ENCODE assay signal across 11 cellular contexts in the genomic region with DNA sequence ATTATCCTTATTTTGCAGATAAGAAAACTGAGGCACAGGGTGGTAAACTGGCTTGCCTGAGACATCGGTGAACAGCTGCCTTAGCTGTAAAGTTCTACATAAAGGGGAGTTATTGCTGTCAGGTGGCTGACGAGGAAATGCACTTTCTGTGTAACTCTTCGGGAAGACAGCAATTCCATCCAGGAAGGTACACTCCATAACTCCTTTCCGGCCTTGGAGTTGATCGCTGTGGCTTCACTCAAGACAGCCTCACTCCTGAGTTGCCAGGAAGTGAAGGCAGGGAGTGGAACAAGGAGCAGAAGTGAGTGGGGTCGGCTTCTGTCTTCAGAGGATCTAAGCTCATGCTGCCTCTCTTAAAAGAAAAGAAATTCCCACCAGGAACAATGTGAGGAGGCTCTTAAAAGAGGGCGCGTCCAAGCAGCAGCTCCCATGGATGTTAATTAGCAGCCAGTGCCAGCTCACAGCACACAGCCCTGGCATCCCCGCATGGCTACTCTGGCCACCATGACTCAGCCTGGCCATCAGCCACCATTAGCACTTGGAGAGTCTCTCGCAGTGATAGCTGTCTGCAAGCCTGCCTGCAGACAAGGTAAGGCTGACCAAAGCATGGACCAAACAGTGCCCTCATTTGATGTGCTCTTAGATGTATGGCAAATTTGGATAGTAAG.
DNase-seq lines count a peak whose midpoint lies in the region; ATAC-seq and TF ChIP-seq lines count a peak whose summit lies in the region.
"Had no signal": no experiment of that assay in that cellular context is flagged by ENCODE, and none has a peak within 500 bp of the region (broad histone marks: within the 10 kb centered on the region; RNA-seq: fewer than 3 reads in every experiment).

No MANE protein-coding gene starts in this region.

- peak overlapping the region; percentile 88 for H4K91ac ChIP-seq in mesenchymal stem cell (ENCODE audit: low read length)

- H4K8ac ChIP-seq in mesenchymal stem cell (ENCODE audit: low read length) = peak overlapping the region; percentile 74

- DNase-seq in AG08395 (ENCODE audit: low spot score) (peak; percentile 92), NCI-H2196 (lab: John Stamatoyannopoulos, UW; ENCODE audit: unreplicated experiment) (peak; percentile 56), dorsolateral prefrontal cortex (peak; percentile 75 to 92 (median 86)), mesenchymal stem cell (peak; percentile 63)
- DNase-seq in activated CD4-positive, alpha-beta T cell treated with anti-CD3 and anti-CD28 coated beads, Interleukin-2, amount 50 U/mL, for 48 hours = no peak
- no peak for DNase-seq in stimulated activated CD4-positive, alpha-beta T cell treated with anti-CD3 and anti-CD28 coated beads, Interleukin-12 subunit alpha, Interleukin-12 subunit beta, amount 100 ng/mL, for 4 hours
- DNase-seq: activated CD8-positive, alpha-beta memory T cell treated with anti-CD3 and anti-CD28 coated beads, Interleukin-2, amount 10 ng/mL, durations not matched to agents 7 days and 5 days; naive B cell; Peyer's patch had no signal

- peak overlapping the region; percentile 32 for H2BK5ac ChIP-seq in mesenchymal stem cell (ENCODE audit: low read depth, low read length, poor library complexity, severe bottlenecking)

- 78% methylated on average over 9 of the region's 10 CpGs for WGBS in mesenchymal stem cell

- no peak overlapping the region for H3K4me3 ChIP-seq in dorsolateral prefrontal cortex
- H3K4me3 ChIP-seq in mesenchymal stem cell (ENCODE audit: insufficient read depth in 1 of 2, low read depth in 1 of 2, low read length in 2 of 2) = no peak overlapping the region
- H3K4me3 ChIP-seq: Peyer's patch had no signal

- no peaks in the 10 kb centered on the region for H3K9me3 ChIP-seq in mesenchymal stem cell (ENCODE audit: control insufficient read depth, low read length)
- H3K9me3 ChIP-seq: Peyer's patch had no signal

- no peak overlapping the region for H3K9ac ChIP-seq in mesenchymal stem cell (ENCODE audit: low read length)

- peak overlapping the region; percentile 57 to 73 for H3K4ac ChIP-seq in mesenchymal stem cell (ENCODE audit: low read depth in 1 of 2, low read length in 2 of 2)

- peaks cover 6 to 29% of the 10 kb centered on the region in 2 experiments for H3K36me3 ChIP-seq in mesenchymal stem cell (ENCODE audit: control insufficient read depth in 1 of 2, insufficient read depth in 2 of 2, low read depth in 1 of 2, low read length in 2 of 2)
- H3K36me3 ChIP-seq: Peyer's patch had no signal

- H3K14ac ChIP-seq in mesenchymal stem cell (ENCODE audit: low read length in 2 of 2) = no peak overlapping the region

- H3K27ac ChIP-seq in dorsolateral prefrontal cortex = peak overlapping the region in 58 of 59 donors; percentile 10 to 100 (median 96)
- H3K27ac ChIP-seq in mesenchymal stem cell (ENCODE audit: low read length, poor library complexity, severe bottlenecking) = peak overlapping the region; percentile 39
- H3K27ac ChIP-seq: Peyer's patch had no signal

- H2BK12ac ChIP-seq in mesenchymal stem cell (ENCODE audit: low read length in 2 of 2) = peak overlapping the region; percentile 73 to 96

- TF ChIP-seq CTCF in dorsolateral prefrontal cortex (IDR thresholded peaks at IDR 0.05 in 54 of 56, conservative IDR thresholded peaks at IDR 0.05 in 2 of 56; ENCODE audit: low read depth in 1 of 56, partially characterized antibody in 56 of 56) = peak in 2 of 56 donors; percentile 11 to 17

- H3K79me1 ChIP-seq in mesenchymal stem cell (replicated peaks; ENCODE audit: low read length, poor library complexity, severe bottlenecking) = peaks cover 34% of the 10 kb centered on the region

- intact Hi-C loops in dorsolateral prefrontal cortex (cut with DNase I) = no loop called here

- no peak overlapping the region for H2BK15ac ChIP-seq in mesenchymal stem cell (ENCODE audit: low read depth, poor library complexity, severe bottlenecking)

- peak overlapping the region; percentile 86 for H2AK5ac ChIP-seq in mesenchymal stem cell (ENCODE audit: low read length, severe bottlenecking)

- H3K4me1 ChIP-seq in mesenchymal stem cell (ENCODE audit: control insufficient read depth, insufficient read depth, low read depth, low read length) = peaks cover 33% of the 10 kb centered on the region

- H3K27me3 ChIP-seq in dorsolateral prefrontal cortex (no peaks in the 10 kb centered on the region), mesenchymal stem cell (ENCODE audit: control insufficient read depth in 1 of 2, insufficient read depth in 1 of 2, low read length in 2 of 2) (no peaks in the 10 kb centered on the region)
- H3K27me3 ChIP-seq: Peyer's patch had no signal

- H2AFZ ChIP-seq in mesenchymal stem cell (ENCODE audit: low read depth, low read length) = no peak overlapping the region

- no peak overlapping the region for H3K4me2 ChIP-seq in mesenchymal stem cell (ENCODE audit: low read length, poor library complexity, severe bottlenecking)

- peak overlapping the region; percentile 73 to 82 for H3K18ac ChIP-seq in mesenchymal stem cell (ENCODE audit: low read depth in 1 of 2, low read length in 2 of 2)

- ATAC-seq in HG03025 (IDR thresholded peaks at IDR 0.05; ENCODE audit: low FRiP score, unreplicated experiment) (no peak), HG03139 (IDR thresholded peaks at IDR 0.05; ENCODE audit: unreplicated experiment) (no peak)
- ATAC-seq: activated CD8-positive, alpha-beta memory T cell treated with anti-CD3 and anti-CD28 coated beads, Interleukin-2, amount 10 ng/mL, durations not matched to agents 7 days and 5 days had no signal

- peak overlapping the region; percentile 21 for H2BK120ac ChIP-seq in mesenchymal stem cell (ENCODE audit: low read depth, low read length)

- H3K23ac ChIP-seq in mesenchymal stem cell (ENCODE audit: low read length in 2 of 2) = peak overlapping the region in 1 of 2 experiments; percentile 29

Comparison
In these comparisons a context has a peak if more than half of its experiments do, and no peak if none do; other contexts are left out.
1. DNase-seq: peak in AG08395 (single experiment), NCI-H2196 (single experiment), dorsolateral prefrontal cortex (10 of 10) and mesenchymal stem cell (single experiment); none in activated CD4-positive, alpha-beta T cell treated with anti-CD3 and anti-CD28 coated beads, Interleukin-2, amount 50 U/mL, for 48 hours (0 of 2) and stimulated activated CD4-positive, alpha-beta T cell treated with anti-CD3 and anti-CD28 coated beads, Interleukin-12 subunit alpha, Interleukin-12 subunit beta, amount 100 ng/mL, for 4 hours (single experiment).